Comparison of ENCODE assay signal across 12 cellular contexts in genomic region chr7:92645114-92645497, GRCh38. TPM values are rescaled to one million over a fixed set of nuclear protein-coding genes. Genes with fewer than 3 reads are reported as not detected.
DNase-seq lines count a peak whose midpoint lies in the region; TF ChIP-seq lines count a peak whose summit lies in the region.
"Had no signal": no experiment of that assay in that cellular context is flagged by ENCODE, and none has a peak within 500 bp of the region (broad histone marks: within the 10 kb centered on the region; RNA-seq: fewer than 3 reads in every experiment).

No MANE protein-coding gene starts in this region.

- H3K27ac ChIP-seq in C4-2B (peak overlapping the region; percentile 28; the same call in 1 of the 2 replicates), KOPT-K1 (ENCODE audit: low read depth, low read length, poor library complexity, severe bottlenecking) (peak overlapping the region; percentile 100), mesodermal cell (ENCODE audit: low read depth, low read length, severe bottlenecking) (peak overlapping the region; percentile 10)
- H3K27ac ChIP-seq: suprapubic skin had no signal

- H3K9me3 Mint-ChIP-seq in CD14-positive monocyte = no peaks in the 10 kb centered on the region
- H3K9me3 Mint-ChIP-seq: WTC11 had no signal

- no peak for TF ChIP-seq CTCF in C4-2B (conservative IDR thresholded peaks at IDR 0.05)
- no peak for TF ChIP-seq CTCF in CD14-positive monocyte (IDR thresholded peaks at IDR 0.05)

- no peaks in the 10 kb centered on the region for H3K36me3 Mint-ChIP-seq in CD14-positive monocyte
- H3K36me3 Mint-ChIP-seq: WTC11 had no signal

- no peak overlapping the region for H3K4me3 ChIP-seq in mesodermal cell (ENCODE audit: extremely low read depth, insufficient read depth, low read length, poor library complexity, severe bottlenecking)
- H3K4me3 ChIP-seq: suprapubic skin had no signal

- intact Hi-C loops in CD14-positive monocyte (cut with micrococcal nuclease) = no loop called here

- peaks cover 20% of the 10 kb centered on the region for H3K4me1 ChIP-seq in mesodermal cell (ENCODE audit: control insufficient read depth, insufficient read depth, low read length, poor library complexity, severe bottlenecking)

- DNase-seq in amniotic epithelial cell (ENCODE audit: low read depth) = peak; percentile 73
- no peak for DNase-seq in CD14-positive monocyte (ENCODE audit: low spot score)
- no peak for DNase-seq in NCI-H1048 (lab: John Stamatoyannopoulos, UW)
- DNase-seq in stimulated activated CD4-positive, alpha-beta T cell treated with anti-CD3 and anti-CD28 coated beads, Interleukin-4, amount 100 ng/mL, for 4 hours = no peak
- DNase-seq in NCI-H2029 treated with DMSO at 0.1 percent for 48 hours (lab: John Stamatoyannopoulos, UW) = no peak
- DNase-seq: NCI-H446 had no signal

- no peak overlapping the region for H3K4me3 Mint-ChIP-seq in CD14-positive monocyte
- H3K4me3 Mint-ChIP-seq: WTC11 had no signal

- no peak overlapping the region for H3K27ac Mint-ChIP-seq in CD14-positive monocyte
- H3K27ac Mint-ChIP-seq: progenitor cell of endocrine pancreas, WTC11 had no signal

- WGBS in mesodermal cell (ENCODE audit: insufficient coverage in 2 of 2), 2 experiments = 100% methylated on average over 1 to 2 of the region's 3 CpGs

- peaks cover 0 to 1% (median 0%) of the 10 kb centered on the region in 3 donors for H3K27me3 Mint-ChIP-seq in CD14-positive monocyte (ENCODE audit: low read depth in 3 of 3)

- H3K36me3 ChIP-seq in KOPT-K1 (ENCODE audit: insufficient read depth, low read length) = peaks cover 78% of the 10 kb centered on the region
- peaks cover 20% of the 10 kb centered on the region for H3K36me3 ChIP-seq in mesodermal cell (ENCODE audit: control insufficient read depth, insufficient read depth, low read length)
- H3K36me3 ChIP-seq: suprapubic skin had no signal

- H3K4me1 Mint-ChIP-seq in CD14-positive monocyte = peaks cover 28% of the 10 kb centered on the region

- H3K9me3 ChIP-seq in KOPT-K1 (ENCODE audit: insufficient read depth, low read length, poor library complexity, severe bottlenecking) = no peaks in the 10 kb centered on the region
- no peaks in the 10 kb centered on the region for H3K9me3 ChIP-seq in mesodermal cell (ENCODE audit: control insufficient read depth, low read length)
- H3K9me3 ChIP-seq: suprapubic skin had no signal

RNA-seq across cellular contexts. Expression of gene FAM133B, which starts 54.9 kb away (rescaled TPM):
- 20.7 TPM for polyA plus RNA-seq in mesodermal cell (2013, experiment 1 of 2)
- polyA plus RNA-seq in mesodermal cell (2013, experiment 2 of 2) = 22.6 TPM
- 1 to 10 TPM; 5.8 to 9.3 TPM for polyA plus RNA-seq in CD14-positive monocyte

Comparison
In these comparisons a context has a peak if more than half of its experiments do, and no peak if none do; other contexts are left out.
1. H3K27ac ChIP-seq: peak in every context shown above with its lines; median percentile 100 in KOPT-K1; 28 in C4-2B; 10 in mesodermal cell.